21 cellular contexts compared by ENCODE assay signal in the genomic region with DNA sequence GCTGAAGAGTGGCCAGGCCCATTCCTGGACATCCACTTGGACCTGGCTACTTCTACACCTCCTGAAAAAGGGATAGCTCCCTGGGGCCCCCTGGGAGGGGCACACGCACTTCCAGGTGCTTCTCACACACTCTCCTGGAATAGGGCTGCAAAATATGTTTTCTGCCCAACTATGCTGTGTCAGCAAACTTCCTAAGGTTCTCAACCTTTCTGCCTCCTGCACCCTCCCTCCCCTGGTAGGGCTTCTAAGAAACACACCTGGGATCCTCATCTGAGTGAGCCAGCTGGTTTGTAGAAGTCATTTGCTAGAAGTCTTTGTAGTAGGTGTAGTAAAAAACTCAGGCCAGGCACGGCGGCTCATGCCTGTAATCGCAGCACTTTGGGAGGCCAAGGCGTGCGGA.
"Had no signal": no experiment of that assay in that cellular context is flagged by ENCODE, and none has a peak within 500 bp of the region (broad histone marks: within the 10 kb centered on the region; RNA-seq: fewer than 3 reads in every experiment).

No MANE protein-coding gene starts in this region.

- H3K27me3 ChIP-seq: esophagus squamous epithelium, neutrophil, pancreas, right lobe of liver, suprapubic skin, thyroid gland had no signal

- ATAC-seq: left ventricle myocardium superior; lower lobe of right lung; naive thymus-derived CD8-positive, alpha-beta T cell; pancreas; stimulated activated naive B cell treated with anti-CD40 and anti-IgM and Interleukin-4, amounts not matched to agents 10 μg/mL and 1 μg/mL and 100 μg/mL, for 72 hours had no signal

- H3K9me3 ChIP-seq: esophagus squamous epithelium, lower lobe of right lung, neutrophil, pancreas, right lobe of liver, suprapubic skin, thyroid gland had no signal

- H3K4me3 ChIP-seq: coronary artery, esophagus squamous epithelium, lower lobe of right lung, pancreas, right lobe of liver, suprapubic skin, thyroid gland had no signal

- DNase-seq: dermis blood vessel endothelial cell; effector memory CD4-positive, alpha-beta T cell; erythroblast; esophagus squamous epithelium; foreskin melanocyte; hypothalamus; immature natural killer cell; left ventricle myocardium superior; lower lobe of right lung; naive thymus-derived CD8-positive, alpha-beta T cell; nephron progenitor cell; pancreas; right lobe of liver; small intestine; stimulated activated CD4-positive, alpha-beta T cell treated with anti-CD3 and anti-CD28 coated beads, Interleukin-15, amount 100 ng/mL, for 24 hours; stimulated activated CD4-positive, alpha-beta T cell treated with anti-CD3 and anti-CD28 coated beads, Interleukin-2, amount 100 ng/mL, for 48 hours; stimulated activated naive B cell treated with anti-CD40 and anti-IgM and Interleukin-4, amounts not matched to agents 10 μg/mL and 1 μg/mL and 100 μg/mL, for 72 hours; thyroid gland had no signal

- H3K27ac ChIP-seq: coronary artery, esophagus squamous epithelium, lower lobe of right lung, neutrophil, pancreas, right lobe of liver, suprapubic skin, thyroid gland had no signal

- H3K36me3 ChIP-seq: neutrophil, thyroid gland had no signal

- H3K4me1 ChIP-seq: lower lobe of right lung, right lobe of liver, suprapubic skin, thyroid gland had no signal
